Comparison of ENCODE assay signal across 23 cellular contexts in genomic region chr19:4171676-4172075, GRCh38. TPM values are rescaled to one million over a fixed set of nuclear protein-coding genes. Genes with fewer than 3 reads are reported as not detected.
"Had no signal": no experiment of that assay in that cellular context is flagged by ENCODE, and none has a peak within 500 bp of the region (broad histone marks: within the 10 kb centered on the region; RNA-seq: fewer than 3 reads in every experiment).

No MANE protein-coding gene starts in this region.

- ATAC-seq: gastroesophageal sphincter; left colon; mucosa of descending colon; naive thymus-derived CD8-positive, alpha-beta T cell had no signal

- DNase-seq: effector memory CD4-positive, alpha-beta T cell; esophagus squamous epithelium; foreskin fibroblast; left colon; mammary epithelial cell; mucosa of descending colon; naive thymus-derived CD8-positive, alpha-beta T cell; ovary; small intestine; stimulated activated CD4-positive, alpha-beta T cell treated with anti-CD3 and anti-CD28 coated beads, Interleukin-12 subunit alpha, Interleukin-12 subunit beta, amount 100 ng/mL, for 4 hours; stimulated activated naive CD4-positive, alpha-beta T cell; stomach; substantia nigra; transverse colon had no signal

- H3K4me2 ChIP-seq: hepatocyte had no signal

- H3K27me3 ChIP-seq: hepatocyte, ovary, right atrium auricular region had no signal

- H3K79me2 ChIP-seq: hepatocyte had no signal

- H3K27ac ChIP-seq: esophagus squamous epithelium, gastroesophageal sphincter, hepatocyte, ovary, right atrium auricular region, stomach, thoracic aorta, transverse colon had no signal

- H2AFZ ChIP-seq: hepatocyte had no signal

- H3K9me3 Mint-ChIP-seq: naive thymus-derived CD8-positive, alpha-beta T cell had no signal

- H3K9me3 ChIP-seq: esophagus squamous epithelium, gastroesophageal sphincter, mucosa of descending colon, ovary, right atrium auricular region, stomach, thoracic aorta, transverse colon had no signal

- H3K4me3 ChIP-seq: esophagus squamous epithelium, gastroesophageal sphincter, hepatocyte, mucosa of descending colon, ovary, right atrium auricular region, stomach, thoracic aorta, transverse colon had no signal

- H3K4me3 Mint-ChIP-seq: naive thymus-derived CD8-positive, alpha-beta T cell had no signal

- H3K36me3 ChIP-seq: ovary, right atrium auricular region, transverse colon had no signal

RNA-seq across cellular contexts. Expression of gene ANKRD24, which starts 10.8 kb away (rescaled TPM):
- total RNA-seq: epithelial cell of proximal tubule had no signal

RNA-seq across cellular contexts. Expression of gene CREB3L3, which starts 18.2 kb away (rescaled TPM):
- total RNA-seq: epithelial cell of proximal tubule; esophagus squamous epithelium; gastroesophageal sphincter; kidney epithelial cell; mammary epithelial cell; naive thymus-derived CD8-positive, alpha-beta T cell; posterior vena cava; right atrium auricular region; thoracic aorta; urinary bladder had no signal
- polyA plus RNA-seq: mammary epithelial cell; naive thymus-derived CD8-positive, alpha-beta T cell; neural cell had no signal

RNA-seq across cellular contexts. Expression of gene EBI3, which starts 57.6 kb away (rescaled TPM):
- total RNA-seq: mammary epithelial cell had no signal
- polyA plus RNA-seq: naive thymus-derived CD8-positive, alpha-beta T cell; neural cell had no signal
